Comparison of ENCODE assay signal across 8 cellular contexts in the genomic region with DNA sequence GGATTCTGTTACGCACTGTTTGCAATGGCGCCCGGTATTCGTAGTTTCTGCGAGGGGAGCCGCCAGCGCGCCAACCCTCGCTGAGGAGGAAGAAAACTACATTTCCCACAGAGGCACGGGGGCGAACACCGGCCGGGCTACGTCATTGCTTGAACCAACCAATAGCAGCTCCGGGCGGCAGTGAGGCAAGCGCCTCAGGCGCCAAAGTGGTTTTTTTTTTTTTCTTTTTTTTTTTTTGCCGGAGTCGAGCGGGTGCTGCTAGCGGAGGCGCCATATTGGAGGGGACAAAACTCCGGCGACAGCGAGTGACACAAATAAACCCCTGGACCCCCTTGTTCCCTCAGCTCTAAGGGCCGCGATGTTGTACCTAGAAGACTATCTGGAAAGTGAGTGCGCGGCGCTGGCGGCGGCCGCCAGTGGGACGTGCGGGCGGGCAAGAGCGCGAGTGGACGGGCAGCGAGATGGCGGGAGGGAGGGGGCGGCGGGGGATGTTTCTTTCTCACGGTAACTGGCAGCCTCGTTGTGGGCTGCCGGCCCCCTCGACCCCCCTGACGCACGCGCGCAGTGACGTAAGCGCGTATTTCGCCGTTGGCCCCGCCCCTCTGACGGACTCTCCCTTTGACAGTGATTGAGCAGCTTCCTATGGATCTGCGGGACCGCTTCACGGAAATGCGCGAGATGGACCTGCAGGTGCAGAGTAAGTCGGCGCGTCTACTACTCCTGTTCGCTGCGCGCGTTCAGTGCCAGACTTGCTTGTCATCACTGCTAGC. TPM values are rescaled to one million over a fixed set of nuclear protein-coding genes. Genes with fewer than 3 reads are reported as not detected.
DNase-seq lines count a peak whose midpoint lies in the region; TF ChIP-seq lines count a peak whose summit lies in the region.

A gene with protein sequence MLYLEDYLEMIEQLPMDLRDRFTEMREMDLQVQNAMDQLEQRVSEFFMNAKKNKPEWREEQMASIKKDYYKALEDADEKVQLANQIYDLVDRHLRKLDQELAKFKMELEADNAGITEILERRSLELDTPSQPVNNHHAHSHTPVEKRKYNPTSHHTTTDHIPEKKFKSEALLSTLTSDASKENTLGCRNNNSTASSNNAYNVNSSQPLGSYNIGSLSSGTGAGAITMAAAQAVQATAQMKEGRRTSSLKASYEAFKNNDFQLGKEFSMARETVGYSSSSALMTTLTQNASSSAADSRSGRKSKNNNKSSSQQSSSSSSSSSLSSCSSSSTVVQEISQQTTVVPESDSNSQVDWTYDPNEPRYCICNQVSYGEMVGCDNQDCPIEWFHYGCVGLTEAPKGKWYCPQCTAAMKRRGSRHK (plus strand): TSS at position 239 of the 770 bp plus-strand sequence. CDS start 120 bp downstream, at position 359.

- peak within 1 kb of the TSS; percentile 93 for H3K27ac ChIP-seq in MM.1S (ENCODE audit: low read length)

- peaks cover 23% of the 10 kb centered on the region for H3K4me1 Mint-ChIP-seq in nephron
- peaks cover 24% of the 10 kb centered on the region for H3K4me1 Mint-ChIP-seq in stimulated activated naive CD8-positive, alpha-beta T cell treated with anti-CD3 and anti-CD28 coated beads, Interleukin-15, Interleukin-2, amounts not matched to agents 100 ng/mL and 50 ng/mL, for 24 hours (ENCODE audit: low read depth)

- H3K9me3 ChIP-seq in ES-I3 (ENCODE audit: control insufficient read depth, insufficient read depth, low read length) = no peaks in the 10 kb centered on the region
- H3K9me3 ChIP-seq in HAP-1 = no peaks in the 10 kb centered on the region
- no peaks in the 10 kb centered on the region for H3K9me3 ChIP-seq in MM.1S (replicated peaks; ENCODE audit: insufficient read depth, low read length)

- H3K4me1 ChIP-seq in ES-I3 (ENCODE audit: insufficient read depth, low read length) (no peaks in the 10 kb centered on the region), HAP-1 (peaks cover 8% of the 10 kb centered on the region), MM.1S (ENCODE audit: low read length) (peaks cover 7% of the 10 kb centered on the region; the same call in 1 of the 2 replicates)

- no peaks in the 10 kb centered on the region for H3K9me3 Mint-ChIP-seq in nephron
- no peaks in the 10 kb centered on the region for H3K9me3 Mint-ChIP-seq in stimulated activated naive CD8-positive, alpha-beta T cell treated with anti-CD3 and anti-CD28 coated beads, Interleukin-15, Interleukin-2, amounts not matched to agents 100 ng/mL and 50 ng/mL, for 24 hours

- H3K27me3 ChIP-seq in HAP-1 (ENCODE audit: low read depth) (no peaks in the 10 kb centered on the region), MM.1S (replicated peaks; ENCODE audit: insufficient read depth, low read length) (no peaks in the 10 kb centered on the region)

- no peaks in the 10 kb centered on the region for H3K9me2 ChIP-seq in MM.1S (replicated peaks; ENCODE audit: insufficient read depth, low read length)

- H3F3A ChIP-seq in MM.1S (ENCODE audit: insufficient read depth, low read length) = peaks cover 7% of the 10 kb centered on the region

- DNase-seq in HAP-1 (ENCODE audit: low spot score in 2 of 2) (peak; percentile 97 to 98), MM.1S (peak; percentile 100), SIG-M5 (lab: John Stamatoyannopoulos, UW) (peak; percentile 78), activated gamma-delta T cell (lab: John Stamatoyannopoulos, UW) (peak; percentile 95), fibroblast of the aortic adventitia (ENCODE audit: low read depth) (peak; percentile 97)

- peaks cover 37% of the 10 kb centered on the region for H3K79me2 ChIP-seq in MM.1S (ENCODE audit: low read length)

- H3K27me3 Mint-ChIP-seq in nephron (ENCODE audit: low read depth) = no peaks in the 10 kb centered on the region
- peaks cover 8% of the 10 kb centered on the region for H3K27me3 Mint-ChIP-seq in stimulated activated naive CD8-positive, alpha-beta T cell treated with anti-CD3 and anti-CD28 coated beads, Interleukin-15, Interleukin-2, amounts not matched to agents 100 ng/mL and 50 ng/mL, for 24 hours

- no peak for TF ChIP-seq CTCF in MM.1S (IDR thresholded peaks at IDR 0.05; ENCODE audit: low read length)
- no peak for TF ChIP-seq CTCF in fibroblast of the aortic adventitia (IDR thresholded peaks at IDR 0.05; ENCODE audit: insufficient read depth, low read length)
- TF ChIP-seq CTCF in nephron (IDR thresholded peaks at IDR 0.05; ENCODE audit: unreplicated experiment in 3 of 3) = no peak

- H3K9ac ChIP-seq in ES-I3 (ENCODE audit: low read depth, low read length) = peak within 1 kb of the TSS; percentile 82
- H3K9ac ChIP-seq in MM.1S (ENCODE audit: low read length) = peak within 1 kb of the TSS; percentile 96

- in situ Hi-C loops in HAP-1 (cut with MboI; ENCODE audit: low sequenced_read_pairs) = no loop called here

- H3K4me2 ChIP-seq in MM.1S (ENCODE audit: low read depth, low read length) = peak within 1 kb of the TSS; percentile 66

- H3K27ac Mint-ChIP-seq in nephron = peak within 1 kb of the TSS; percentile 97 to 99 (median 98)
- peak within 1 kb of the TSS; percentile 95 for H3K27ac Mint-ChIP-seq in stimulated activated naive CD8-positive, alpha-beta T cell treated with anti-CD3 and anti-CD28 coated beads, Interleukin-15, Interleukin-2, amounts not matched to agents 100 ng/mL and 50 ng/mL, for 24 hours

- H3K4me3 ChIP-seq in HAP-1 (peak within 1 kb of the TSS; percentile 73), MM.1S (ENCODE audit: low read length) (peak within 1 kb of the TSS; percentile 74), fibroblast of the aortic adventitia (ENCODE audit: low read depth, low read length) (peak within 1 kb of the TSS; percentile 96)

- no peaks in the 10 kb centered on the region for H3K36me3 ChIP-seq in ES-I3 (ENCODE audit: insufficient read depth, low read length)
- H3K36me3 ChIP-seq in HAP-1 (replicated peaks) = peaks cover 17% of the 10 kb centered on the region
- H3K36me3 ChIP-seq in MM.1S (replicated peaks; ENCODE audit: insufficient read depth, low read length) = peaks cover 11% of the 10 kb centered on the region; the same call in 1 of the 2 replicates

- peaks cover 17% of the 10 kb centered on the region for H3K36me3 Mint-ChIP-seq in nephron (ENCODE audit: low read depth)
- peaks cover 29% of the 10 kb centered on the region for H3K36me3 Mint-ChIP-seq in stimulated activated naive CD8-positive, alpha-beta T cell treated with anti-CD3 and anti-CD28 coated beads, Interleukin-15, Interleukin-2, amounts not matched to agents 100 ng/mL and 50 ng/mL, for 24 hours (ENCODE audit: low read depth)

- H2AFZ ChIP-seq in MM.1S (ENCODE audit: low read length) = peak within 1 kb of the TSS; percentile 68

- peak within 1 kb of the TSS; percentile 92 to 98 (median 95) for H3K4me3 Mint-ChIP-seq in nephron
- H3K4me3 Mint-ChIP-seq in stimulated activated naive CD8-positive, alpha-beta T cell treated with anti-CD3 and anti-CD28 coated beads, Interleukin-15, Interleukin-2, amounts not matched to agents 100 ng/mL and 50 ng/mL, for 24 hours = peak within 1 kb of the TSS; percentile 92

- H4K20me1 ChIP-seq in MM.1S (ENCODE audit: insufficient read depth, low read length) = no peaks in the 10 kb centered on the region; the same call in 1 of the 2 replicates

RNA-seq across cellular contexts. Expression of the gene that starts here (rescaled TPM):
- 6.7 and 26.3 TPM in 2 replicates for total RNA-seq in fibroblast of the aortic adventitia (ENCODE audit: low replicate concordance)

Comparison
In these comparisons a context has a peak if more than half of its experiments do, and no peak if none do; other contexts are left out.
1. Peak in every context shown above with its lines: DNase-seq, H3K4me3 ChIP-seq and H3K27ac ChIP-seq.